ENCODE assay signal across 8 cellular contexts in genomic region chr2:2057125-2057721, GRCh38.
DNase-seq lines count a peak whose midpoint lies in the region; ATAC-seq and TF ChIP-seq lines count a peak whose summit lies in the region.

No MANE protein-coding gene starts in this region.

- TF ChIP-seq CTCF in A673 (conservative IDR thresholded peaks at IDR 0.05; ENCODE audit: low read depth, low read length) (no peak), stomach (IDR thresholded peaks at IDR 0.05) (no peak)

- H3K4me1 Mint-ChIP-seq in activated naive CD8-positive, alpha-beta T cell (ENCODE audit: low read depth) = peaks cover 26% of the 10 kb centered on the region

- CTCF ChIA-PET in A673 (lab: Charles Lee) = interaction anchor here (0.6 kb wide), 1 partner anchor 1671 kb away, joined by 3 read pairs; no protein-coding TSS in a partner anchor

- H3K9me3 ChIP-seq in A673 (ENCODE audit: low read depth, low read length, poor library complexity, severe bottlenecking) = no peaks in the 10 kb centered on the region
- peaks cover 0 to 4% (median 0%) of the 10 kb centered on the region in 4 donors for H3K9me3 ChIP-seq in stomach

- DNase-seq in A673 (ENCODE audit: low spot score) (peak; percentile 89), H4 (ENCODE audit: low spot score) (peak; percentile 64), SK-N-DZ (ENCODE audit: low spot score) (peak; percentile 22), left lobe of liver (ENCODE audit: low spot score) (no peak), stomach (peak; percentile 33), NCI-H2227 treated with DMSO at 0.1 percent for 48 hours (lab: John Stamatoyannopoulos, UW) (no peak), DMS79 (lab: John Stamatoyannopoulos, UW) (no peak)

- WGBS in stomach, 5 donors = 51 to 63% (median 57%) methylated on average over 11 of the region's 11 CpGs

- no peaks in the 10 kb centered on the region for H3K27me3 Mint-ChIP-seq in activated naive CD8-positive, alpha-beta T cell

- TF ChIP-seq EP300 in stomach (IDR thresholded peaks at IDR 0.05) = no peak

- H3K27ac ChIP-seq in A673 (ENCODE audit: low read depth, low read length, poor library complexity, severe bottlenecking) (no peak overlapping the region), stomach (no peak overlapping the region)

- no peak for TF ChIP-seq POLR2A in stomach (IDR thresholded peaks at IDR 0.05)

- H3K9me3 Mint-ChIP-seq in activated naive CD8-positive, alpha-beta T cell (ENCODE audit: low read depth) = peaks cover 7% of the 10 kb centered on the region

- no peaks in the 10 kb centered on the region for H3K36me3 ChIP-seq in A673 (ENCODE audit: insufficient read depth, low read length, poor library complexity, severe bottlenecking)
- no peaks in the 10 kb centered on the region for H3K36me3 ChIP-seq in stomach

- no peak overlapping the region for H3K4me3 ChIP-seq in A673 (ENCODE audit: low read depth, low read length, poor library complexity, severe bottlenecking)
- no peak overlapping the region for H3K4me3 ChIP-seq in stomach

- POLR2A ChIA-PET in A673 (lab: Charles Lee; ENCODE audit: low non-redundant PET) = no interaction called here

- intact Hi-C loops in A673 (cut with micrococcal nuclease; ENCODE audit: unreplicated experiment) (no loop called here), stomach (cut with DNase I; ENCODE audit: low total_unique reads) (no loop called here)

- peak overlapping the region; percentile 25 for H3K27ac Mint-ChIP-seq in activated naive CD8-positive, alpha-beta T cell

- peak overlapping the region; percentile 18 for H3K4me3 Mint-ChIP-seq in activated naive CD8-positive, alpha-beta T cell

- H3K36me3 Mint-ChIP-seq in activated naive CD8-positive, alpha-beta T cell = peaks cover 2% of the 10 kb centered on the region

- ATAC-seq in left lobe of liver = peak; percentile 19

- no TSS peak for BruUV-seq in A673 (replicated peaks; lab: Mats Ljungman, UMichigan)

- H3K4me1 ChIP-seq in A673 (ENCODE audit: insufficient read depth, low read length, poor library complexity, severe bottlenecking) = no peaks in the 10 kb centered on the region
- H3K4me1 ChIP-seq in stomach = no peaks in the 10 kb centered on the region

- H3K27me3 ChIP-seq in A673 (replicated peaks; ENCODE audit: insufficient read depth, low read depth, low read length, poor library complexity) = no peaks in the 10 kb centered on the region
- H3K27me3 ChIP-seq in stomach = no peaks in the 10 kb centered on the region

Comparison
In these comparisons a context has a peak if more than half of its experiments do, and no peak if none do; other contexts are left out.
1. DNase-seq: peak in A673 (single experiment), H4 (single experiment), SK-N-DZ (single experiment) and stomach (single experiment); none in left lobe of liver (single experiment), NCI-H2227 treated with DMSO at 0.1 percent for 48 hours (single experiment) and DMS79 (single experiment).